ENCODE assay signal across 10 cellular contexts in genomic region chr18:63650271-63650670, GRCh38. TPM values are rescaled to one million over a fixed set of nuclear protein-coding genes. Genes with fewer than 3 reads are reported as not detected.
"Had no signal": no experiment of that assay in that cellular context is flagged by ENCODE, and none has a peak within 500 bp of the region (broad histone marks: within the 10 kb centered on the region; RNA-seq: fewer than 3 reads in every experiment).

No MANE protein-coding gene starts in this region.

RNA-seq across cellular contexts. Expression of gene SERPINB4, which starts 6.2 kb away (rescaled TPM):
- total RNA-seq: activated CD4-positive, alpha-beta memory T cell treated with anti-CD3 and anti-CD28 coated beads, Interleukin-2, amount 10 ng/mL, durations not matched to agents 7 days and 5 days; activated CD8-positive, alpha-beta memory T cell treated with anti-CD3 and anti-CD28 coated beads, Interleukin-2, amount 10 ng/mL, durations not matched to agents 7 days and 5 days; aorta; cardiac muscle cell; chondrocyte; OCI-LY7; RPMI7951; SJCRH30; T-helper 1 cell treated with Interleukin-12 subunit alpha and Interleukin-12 subunit beta and Interleukin-4 antibody, amounts not matched to agents 30 ng/mL and 1 ng/mL, for 36 hours; T-helper 2 cell treated with Interferon-gamma antibody and Interleukin-4, amounts not matched to agents 100 ng/mL and 5 ng/mL, for 36 hours had no signal
- polyA plus RNA-seq: cardiac muscle cell had no signal

RNA-seq across cellular contexts. Expression of gene SERPINB3, which starts 11.4 kb away (rescaled TPM):
- total RNA-seq: activated CD4-positive, alpha-beta memory T cell treated with anti-CD3 and anti-CD28 coated beads, Interleukin-2, amount 10 ng/mL, durations not matched to agents 7 days and 5 days; activated CD8-positive, alpha-beta memory T cell treated with anti-CD3 and anti-CD28 coated beads, Interleukin-2, amount 10 ng/mL, durations not matched to agents 7 days and 5 days; aorta; cardiac muscle cell; chondrocyte; OCI-LY7; RPMI7951; SJCRH30; T-helper 1 cell treated with Interleukin-12 subunit alpha and Interleukin-12 subunit beta and Interleukin-4 antibody, amounts not matched to agents 30 ng/mL and 1 ng/mL, for 36 hours; T-helper 2 cell treated with Interferon-gamma antibody and Interleukin-4, amounts not matched to agents 100 ng/mL and 5 ng/mL, for 36 hours had no signal
- polyA plus RNA-seq: cardiac muscle cell had no signal

RNA-seq across cellular contexts. Expression of gene SERPINB11, which starts 52.5 kb away (rescaled TPM):
- total RNA-seq: activated CD4-positive, alpha-beta memory T cell treated with anti-CD3 and anti-CD28 coated beads, Interleukin-2, amount 10 ng/mL, durations not matched to agents 7 days and 5 days; activated CD8-positive, alpha-beta memory T cell treated with anti-CD3 and anti-CD28 coated beads, Interleukin-2, amount 10 ng/mL, durations not matched to agents 7 days and 5 days; aorta; cardiac muscle cell; chondrocyte; OCI-LY7; RPMI7951; SJCRH30; T-helper 1 cell treated with Interleukin-12 subunit alpha and Interleukin-12 subunit beta and Interleukin-4 antibody, amounts not matched to agents 30 ng/mL and 1 ng/mL, for 36 hours; T-helper 2 cell treated with Interferon-gamma antibody and Interleukin-4, amounts not matched to agents 100 ng/mL and 5 ng/mL, for 36 hours had no signal
- polyA plus RNA-seq: aorta, cardiac muscle cell had no signal
